ENCODE assay signal across 2 cellular contexts in the genomic region with DNA sequence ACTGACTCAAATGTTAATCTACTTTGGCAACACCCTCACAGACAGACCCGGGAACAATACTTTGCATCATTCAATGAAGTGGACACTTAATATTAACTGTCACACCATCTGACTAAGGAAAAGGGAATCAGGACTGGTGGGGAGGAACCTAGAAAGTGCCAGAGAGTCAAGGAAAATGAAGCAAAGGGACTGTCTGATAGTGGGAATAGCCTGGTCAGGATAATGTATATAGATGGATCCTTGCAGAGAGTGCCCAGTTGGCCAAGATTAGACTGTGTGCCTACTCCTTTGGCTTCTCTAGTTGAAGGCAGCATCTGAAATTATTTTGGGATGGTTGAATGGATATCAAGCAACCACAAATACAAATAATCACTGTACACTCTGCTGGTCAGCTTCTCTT.
TF ChIP-seq lines count a peak whose summit lies in the region.

No MANE protein-coding gene starts in this region.

TF ChIP-seq in HepG2, 621 proteins besides CTCF, POLR2A, EP300 and RAD21:
- TF ChIP-seq ZNF598 (CRISPR knock-in tag; IDR thresholded peaks at IDR 0.05; ENCODE audit: borderline replicate concordance): no peak
- TF ChIP-seq ZNF749 (CRISPR knock-in tag; IDR thresholded peaks at IDR 0.05; ENCODE audit: borderline replicate concordance): no peak
- TF ChIP-seq, protein P1, sequence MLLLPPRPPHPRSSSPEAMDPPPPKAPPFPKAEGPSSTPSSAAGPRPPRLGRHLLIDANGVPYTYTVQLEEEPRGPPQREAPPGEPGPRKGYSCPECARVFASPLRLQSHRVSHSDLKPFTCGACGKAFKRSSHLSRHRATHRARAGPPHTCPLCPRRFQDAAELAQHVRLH (CRISPR knock-in tag; IDR thresholded peaks at IDR 0.05; ENCODE audit: borderline replicate concordance, low read depth): no peak
- TF ChIP-seq RBM22 (optimal IDR thresholded peaks at IDR 0.05; ENCODE audit: low read length): peak; percentile 69

TF ChIP-seq in GM12878, 131 proteins besides CTCF, POLR2A, EP300 and RAD21:
- TF ChIP-seq JUNB (IDR thresholded peaks at IDR 0.05): no peak
- no peak for TF ChIP-seq NBN (IDR thresholded peaks at IDR 0.05)
- no peak for TF ChIP-seq RUNX3 (IDR thresholded peaks at IDR 0.05; ENCODE audit: low read length)
- no peak for TF ChIP-seq FOXK2 (IDR thresholded peaks at IDR 0.05)
- TF ChIP-seq SP1 (IDR thresholded peaks at IDR 0.05; ENCODE audit: low read depth, low read length): no peak
- no peak for TF ChIP-seq POLR2AphosphoS2 (IDR thresholded peaks at IDR 0.05; ENCODE audit: low read depth, low read length)
- TF ChIP-seq, protein P2, sequence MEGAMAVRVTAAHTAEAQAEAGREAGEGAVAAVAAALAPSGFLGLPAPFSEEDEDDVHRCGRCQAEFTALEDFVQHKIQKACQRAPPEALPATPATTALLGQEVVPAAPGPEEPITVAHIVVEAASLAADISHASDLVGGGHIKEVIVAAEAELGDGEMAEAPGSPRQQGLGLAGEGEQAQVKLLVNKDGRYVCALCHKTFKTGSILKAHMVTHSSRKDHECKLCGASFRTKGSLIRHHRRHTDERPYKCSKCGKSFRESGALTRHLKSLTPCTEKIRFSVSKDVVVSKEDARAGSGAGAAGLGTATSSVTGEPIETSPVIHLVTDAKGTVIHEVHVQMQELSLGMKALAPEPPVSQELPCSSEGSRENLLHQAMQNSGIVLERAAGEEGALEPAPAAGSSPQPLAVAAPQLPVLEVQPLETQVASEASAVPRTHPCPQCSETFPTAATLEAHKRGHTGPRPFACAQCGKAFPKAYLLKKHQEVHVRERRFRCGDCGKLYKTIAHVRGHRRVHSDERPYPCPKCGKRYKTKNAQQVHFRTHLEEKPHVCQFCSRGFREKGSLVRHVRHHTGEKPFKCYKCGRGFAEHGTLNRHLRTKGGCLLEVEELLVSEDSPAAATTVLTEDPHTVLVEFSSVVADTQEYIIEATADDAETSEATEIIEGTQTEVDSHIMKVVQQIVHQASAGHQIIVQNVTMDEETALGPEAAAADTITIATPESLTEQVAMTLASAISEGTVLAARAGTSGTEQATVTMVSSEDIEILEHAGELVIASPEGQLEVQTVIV (IDR thresholded peaks at IDR 0.05; ENCODE audit: borderline replicate concordance, partially characterized antibody): no peak
- TF ChIP-seq, protein P3, sequence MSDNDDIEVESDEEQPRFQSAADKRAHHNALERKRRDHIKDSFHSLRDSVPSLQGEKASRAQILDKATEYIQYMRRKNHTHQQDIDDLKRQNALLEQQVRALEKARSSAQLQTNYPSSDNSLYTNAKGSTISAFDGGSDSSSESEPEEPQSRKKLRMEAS (IDR thresholded peaks at IDR 0.05; ENCODE audit: low read depth, low read length): no peak
- TF ChIP-seq, protein P4, sequence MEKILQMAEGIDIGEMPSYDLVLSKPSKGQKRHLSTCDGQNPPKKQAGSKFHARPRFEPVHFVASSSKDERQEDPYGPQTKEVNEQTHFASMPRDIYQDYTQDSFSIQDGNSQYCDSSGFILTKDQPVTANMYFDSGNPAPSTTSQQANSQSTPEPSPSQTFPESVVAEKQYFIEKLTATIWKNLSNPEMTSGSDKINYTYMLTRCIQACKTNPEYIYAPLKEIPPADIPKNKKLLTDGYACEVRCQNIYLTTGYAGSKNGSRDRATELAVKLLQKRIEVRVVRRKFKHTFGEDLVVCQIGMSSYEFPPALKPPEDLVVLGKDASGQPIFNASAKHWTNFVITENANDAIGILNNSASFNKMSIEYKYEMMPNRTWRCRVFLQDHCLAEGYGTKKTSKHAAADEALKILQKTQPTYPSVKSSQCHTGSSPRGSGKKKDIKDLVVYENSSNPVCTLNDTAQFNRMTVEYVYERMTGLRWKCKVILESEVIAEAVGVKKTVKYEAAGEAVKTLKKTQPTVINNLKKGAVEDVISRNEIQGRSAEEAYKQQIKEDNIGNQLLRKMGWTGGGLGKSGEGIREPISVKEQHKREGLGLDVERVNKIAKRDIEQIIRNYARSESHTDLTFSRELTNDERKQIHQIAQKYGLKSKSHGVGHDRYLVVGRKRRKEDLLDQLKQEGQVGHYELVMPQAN (conservative IDR thresholded peaks at IDR 0.05): no peak
- no peak for TF ChIP-seq TARDBP (IDR thresholded peaks at IDR 0.05; ENCODE audit: borderline replicate concordance)
- TF ChIP-seq, protein P5, sequence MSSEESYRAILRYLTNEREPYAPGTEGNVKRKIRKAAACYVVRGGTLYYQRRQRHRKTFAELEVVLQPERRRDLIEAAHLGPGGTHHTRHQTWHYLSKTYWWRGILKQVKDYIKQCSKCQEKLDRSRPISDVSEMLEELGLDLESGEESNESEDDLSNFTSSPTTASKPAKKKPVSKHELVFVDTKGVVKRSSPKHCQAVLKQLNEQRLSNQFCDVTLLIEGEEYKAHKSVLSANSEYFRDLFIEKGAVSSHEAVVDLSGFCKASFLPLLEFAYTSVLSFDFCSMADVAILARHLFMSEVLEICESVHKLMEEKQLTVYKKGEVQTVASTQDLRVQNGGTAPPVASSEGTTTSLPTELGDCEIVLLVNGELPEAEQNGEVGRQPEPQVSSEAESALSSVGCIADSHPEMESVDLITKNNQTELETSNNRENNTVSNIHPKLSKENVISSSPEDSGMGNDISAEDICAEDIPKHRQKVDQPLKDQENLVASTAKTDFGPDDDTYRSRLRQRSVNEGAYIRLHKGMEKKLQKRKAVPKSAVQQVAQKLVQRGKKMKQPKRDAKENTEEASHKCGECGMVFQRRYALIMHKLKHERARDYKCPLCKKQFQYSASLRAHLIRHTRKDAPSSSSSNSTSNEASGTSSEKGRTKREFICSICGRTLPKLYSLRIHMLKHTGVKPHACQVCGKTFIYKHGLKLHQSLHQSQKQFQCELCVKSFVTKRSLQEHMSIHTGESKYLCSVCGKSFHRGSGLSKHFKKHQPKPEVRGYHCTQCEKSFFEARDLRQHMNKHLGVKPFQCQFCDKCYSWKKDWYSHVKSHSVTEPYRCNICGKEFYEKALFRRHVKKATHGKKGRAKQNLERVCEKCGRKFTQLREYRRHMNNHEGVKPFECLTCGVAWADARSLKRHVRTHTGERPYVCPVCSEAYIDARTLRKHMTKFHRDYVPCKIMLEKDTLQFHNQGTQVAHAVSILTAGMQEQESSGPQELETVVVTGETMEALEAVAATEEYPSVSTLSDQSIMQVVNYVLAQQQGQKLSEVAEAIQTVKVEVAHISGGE (CRISPR knock-in tag; IDR thresholded peaks at IDR 0.05): no peak
- no peak for TF ChIP-seq GATAD2B (conservative IDR thresholded peaks at IDR 0.05; ENCODE audit: low read depth)
- no peak for TF ChIP-seq CHD2 (IDR thresholded peaks at IDR 0.05; ENCODE audit: borderline replicate concordance, low read depth, low read length)
- no peak for TF ChIP-seq NRF1 (conservative IDR thresholded peaks at IDR 0.05; ENCODE audit: low read depth, low read length)
- TF ChIP-seq, protein P6, sequence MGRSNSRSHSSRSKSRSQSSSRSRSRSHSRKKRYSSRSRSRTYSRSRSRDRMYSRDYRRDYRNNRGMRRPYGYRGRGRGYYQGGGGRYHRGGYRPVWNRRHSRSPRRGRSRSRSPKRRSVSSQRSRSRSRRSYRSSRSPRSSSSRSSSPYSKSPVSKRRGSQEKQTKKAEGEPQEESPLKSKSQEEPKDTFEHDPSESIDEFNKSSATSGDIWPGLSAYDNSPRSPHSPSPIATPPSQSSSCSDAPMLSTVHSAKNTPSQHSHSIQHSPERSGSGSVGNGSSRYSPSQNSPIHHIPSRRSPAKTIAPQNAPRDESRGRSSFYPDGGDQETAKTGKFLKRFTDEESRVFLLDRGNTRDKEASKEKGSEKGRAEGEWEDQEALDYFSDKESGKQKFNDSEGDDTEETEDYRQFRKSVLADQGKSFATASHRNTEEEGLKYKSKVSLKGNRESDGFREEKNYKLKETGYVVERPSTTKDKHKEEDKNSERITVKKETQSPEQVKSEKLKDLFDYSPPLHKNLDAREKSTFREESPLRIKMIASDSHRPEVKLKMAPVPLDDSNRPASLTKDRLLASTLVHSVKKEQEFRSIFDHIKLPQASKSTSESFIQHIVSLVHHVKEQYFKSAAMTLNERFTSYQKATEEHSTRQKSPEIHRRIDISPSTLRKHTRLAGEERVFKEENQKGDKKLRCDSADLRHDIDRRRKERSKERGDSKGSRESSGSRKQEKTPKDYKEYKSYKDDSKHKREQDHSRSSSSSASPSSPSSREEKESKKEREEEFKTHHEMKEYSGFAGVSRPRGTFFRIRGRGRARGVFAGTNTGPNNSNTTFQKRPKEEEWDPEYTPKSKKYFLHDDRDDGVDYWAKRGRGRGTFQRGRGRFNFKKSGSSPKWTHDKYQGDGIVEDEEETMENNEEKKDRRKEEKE (IDR thresholded peaks at IDR 0.05): no peak
